1 cellular context compared by ENCODE assay signal in genomic region chr11:8719260-8720190, GRCh38.
TF ChIP-seq lines count a peak whose summit lies in the region.

No MANE protein-coding gene starts in this region.

TF ChIP-seq in HEK293, 187 proteins besides CTCF, POLR2A, EP300 and RAD21 (continued from another document):
- TF ChIP-seq HIC1 (tag by site-specific recombination; IDR thresholded peaks at IDR 0.05) = no peak
- no peak for TF ChIP-seq ZNF658 (tag by site-specific recombination; IDR thresholded peaks at IDR 0.05)
- TF ChIP-seq ZSCAN30 (tag by site-specific recombination; IDR thresholded peaks at IDR 0.05) = no peak
- TF ChIP-seq ZFHX2 (tag by site-specific recombination; conservative IDR thresholded peaks at IDR 0.05) = no peak
- no peak for TF ChIP-seq ZNF596 (tag by site-specific recombination; IDR thresholded peaks at IDR 0.05)
